Comparison of ENCODE assay signal across 9 cellular contexts in the genomic region with DNA sequence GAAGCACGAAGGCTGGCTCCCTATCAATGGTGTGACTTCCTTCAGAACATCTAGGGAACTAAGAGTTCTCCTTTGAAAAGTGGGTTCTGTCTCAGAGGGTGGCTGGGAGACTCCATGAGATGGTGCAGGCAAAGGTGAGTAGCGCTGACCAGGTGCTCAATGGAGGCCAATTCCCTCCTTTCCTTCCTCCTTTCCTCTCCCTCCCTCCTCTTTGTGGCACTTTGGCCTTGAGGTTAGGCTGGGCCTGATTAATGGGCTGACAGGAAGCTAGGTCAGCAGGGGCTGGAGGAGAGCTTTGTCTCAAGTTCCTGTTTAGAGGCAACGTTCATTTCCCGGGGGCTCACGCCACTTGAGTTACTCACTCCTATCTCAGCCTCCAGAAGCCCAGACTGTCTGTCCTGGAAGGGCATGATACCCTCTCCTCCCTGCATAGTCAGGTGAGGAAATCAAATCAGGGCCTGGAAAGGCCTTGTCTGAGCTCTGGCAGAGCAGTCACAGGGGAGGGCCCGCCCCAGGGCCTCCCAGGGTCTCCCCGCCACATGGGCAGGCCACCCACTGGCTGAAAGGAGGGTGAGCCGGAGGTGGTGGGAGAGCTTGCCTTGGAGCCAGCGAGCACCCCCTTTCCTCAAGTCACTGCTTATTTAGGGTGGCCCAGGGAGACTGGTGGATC. TPM values are rescaled to one million over a fixed set of nuclear protein-coding genes. Genes with fewer than 3 reads are reported as not detected.
A peak's percentile ranks its signal among the peaks of the same experiment; 100 is the strongest.
DNase-seq lines count a peak whose midpoint lies in the region; TF ChIP-seq lines count a peak whose summit lies in the region.
"Had no signal": no experiment of that assay in that cellular context is flagged by ENCODE, and none has a peak within 500 bp of the region (broad histone marks: within the 10 kb centered on the region; RNA-seq: fewer than 3 reads in every experiment).

No MANE protein-coding gene starts in this region.

- no peak overlapping the region for H3K4me2 ChIP-seq in hepatocyte

- no peaks in the 10 kb centered on the region for H3K9me2 ChIP-seq in hepatocyte (replicated peaks; ENCODE audit: insufficient read depth)

- peak overlapping the region; percentile 74 for H3K27ac ChIP-seq in HL-60 (replicated peaks)
- peak overlapping the region; percentile 75 for H3K27ac ChIP-seq in hepatocyte

- H3K27me3 ChIP-seq in HL-60 (ENCODE audit: insufficient read depth, poor library complexity, severe bottlenecking) (no peaks in the 10 kb centered on the region), hepatocyte (no peaks in the 10 kb centered on the region)

- WGBS in hepatocyte (ENCODE audit: low lambda C conversion rate, missing lambda C conversion rate): 66% methylated on average over 9 of the region's 9 CpGs

- no peak for TF ChIP-seq CTCF in HL-60 (IDR thresholded peaks at IDR 0.05; ENCODE audit: insufficient read depth, low read length)
- no peak for TF ChIP-seq CTCF in hepatocyte (IDR thresholded peaks at IDR 0.05; ENCODE audit: poor library complexity)

- H3K36me3 ChIP-seq in hepatocyte (replicated peaks; ENCODE audit: insufficient read depth, low read depth): no peaks in the 10 kb centered on the region

- no peaks in the 10 kb centered on the region for H4K20me1 ChIP-seq in hepatocyte (ENCODE audit: insufficient read depth, poor library complexity, severe bottlenecking)

- H3K4me3 ChIP-seq in HL-60 (replicated peaks; ENCODE audit: insufficient read depth, low read length) (no peak overlapping the region), hepatocyte (no peak overlapping the region)

- no peaks in the 10 kb centered on the region for H3K79me2 ChIP-seq in hepatocyte

- H3K4me1 ChIP-seq in hepatocyte (ENCODE audit: insufficient read depth): peaks cover 52% of the 10 kb centered on the region

- DNase-seq in HL-60 (ENCODE audit: low read depth in 1 of 2, low spot score in 1 of 2) (peak; percentile 68 to 82), RPMI8226 (peak; percentile 41), hepatocyte (ENCODE audit: low spot score) (no peak), retina (peak; percentile 16), RKO (ENCODE audit: low spot score) (no peak), DMS153 treated with DMSO at 0.1 percent for 48 hours (lab: John Stamatoyannopoulos, UW; ENCODE audit: unreplicated experiment) (no peak), HCEC 1CT (no peak), DMS 273 (lab: John Stamatoyannopoulos, UW; ENCODE audit: unreplicated experiment) (no peak)
- DNase-seq: cortex of kidney had no signal

- no peaks in the 10 kb centered on the region for H3K9me3 ChIP-seq in hepatocyte (ENCODE audit: low read depth)

- no peak overlapping the region for H2AFZ ChIP-seq in hepatocyte

RNA-seq across cellular contexts. Expression of a gene that starts 58.4 kb away (rescaled TPM):
- total RNA-seq in hepatocyte: 27.1 and 47.2 TPM in 2 replicates
- 23.8 and 25.8 TPM in 2 replicates for polyA plus RNA-seq in hepatocyte

Comparison
In these comparisons a context has a peak if more than half of its experiments do, and no peak if none do; other contexts are left out.
1. DNase-seq: peak in HL-60 (2 of 2), RPMI8226 (single experiment) and retina (single experiment); none in hepatocyte (single experiment), RKO (single experiment), DMS153 treated with DMSO at 0.1 percent for 48 hours (single experiment), HCEC 1CT (single experiment) and DMS 273 (single experiment).